ENCODE assay signal across 13 cellular contexts in genomic region chr13:70237131-70237530, GRCh38.
DNase-seq lines count a peak whose midpoint lies in the region; TF ChIP-seq lines count a peak whose summit lies in the region.
"Had no signal": no experiment of that assay in that cellular context is flagged by ENCODE, and none has a peak within 500 bp of the region (broad histone marks: within the 10 kb centered on the region; RNA-seq: fewer than 3 reads in every experiment).

No MANE protein-coding gene starts in this region.

- H4K20me1 ChIP-seq in OCI-LY3 (ENCODE audit: insufficient read depth, low read length) = no peaks in the 10 kb centered on the region

- no peak overlapping the region for H3K9ac ChIP-seq in OCI-LY3 (ENCODE audit: low read length)

- H3K36me3 ChIP-seq in OCI-LY3 (replicated peaks; ENCODE audit: low read depth, low read length) = no peaks in the 10 kb centered on the region

- H2AFZ ChIP-seq in OCI-LY3 (ENCODE audit: low read depth, low read length) = peak overlapping the region; percentile 19; the same call in 1 of the 2 replicates
- H2AFZ ChIP-seq: GM23338 had no signal

- H3K4me1 ChIP-seq in OCI-LY3 (ENCODE audit: low read length) = no peaks in the 10 kb centered on the region
- H3K4me1 ChIP-seq: Caco-2 had no signal

- no peaks in the 10 kb centered on the region for H3K9me3 ChIP-seq in OCI-LY3 (ENCODE audit: insufficient read depth, low read length)
- H3K9me3 ChIP-seq: Caco-2 had no signal

- no peak for TF ChIP-seq CTCF in OCI-LY3 (IDR thresholded peaks at IDR 0.05; ENCODE audit: low read depth, low read length)

- H3K4me3 ChIP-seq in OCI-LY3 (ENCODE audit: low read length) = no peak overlapping the region
- H3K4me3 ChIP-seq: GM23338 had no signal

- peak; percentile 15 for DNase-seq in astrocyte of the hippocampus (ENCODE audit: low read depth, low spot score)
- peak; percentile 15 for DNase-seq in kidney glomerular epithelial cell (lab: John Stamatoyannopoulos, UW)
- no peak for DNase-seq in H4 (ENCODE audit: low spot score)
- DNase-seq in effector CD8-positive, alpha-beta T cell (lab: John Stamatoyannopoulos, UW) = no peak
- no peak for DNase-seq in HuH-7 (ENCODE audit: low spot score)
- no peak for DNase-seq in LoVo (ENCODE audit: low spot score)
- DNase-seq: Caco-2; CD8-positive, alpha-beta T cell; DND-41; GF-D8; H9 had no signal

- no peaks in the 10 kb centered on the region for H3K27me3 ChIP-seq in OCI-LY3 (ENCODE audit: low read depth, low read length)

- H3K79me2 ChIP-seq in OCI-LY3 (ENCODE audit: low read length) = no peaks in the 10 kb centered on the region

- no peak overlapping the region for H3K27ac ChIP-seq in OCI-LY3 (ENCODE audit: low read length)

- H3K4me2 ChIP-seq in OCI-LY3 (ENCODE audit: low read length) = no peak overlapping the region
- H3K4me2 ChIP-seq: GM23338 had no signal

Comparison
In these comparisons a context has a peak if more than half of its experiments do, and no peak if none do; other contexts are left out.
1. DNase-seq: peak in astrocyte of the hippocampus (single experiment) and kidney glomerular epithelial cell (single experiment); none in H4 (single experiment), effector CD8-positive, alpha-beta T cell (single experiment), HuH-7 (single experiment) and LoVo (single experiment).